26 cellular contexts compared by ENCODE assay signal in genomic region chr15:42024303-42024702, GRCh38. TPM values are rescaled to one million over a fixed set of nuclear protein-coding genes. Genes with fewer than 3 reads are reported as not detected.
DNase-seq lines count a peak whose midpoint lies in the region; ATAC-seq, FAIRE-seq and TF ChIP-seq lines count a peak whose summit lies in the region.
"Had no signal": no experiment of that assay in that cellular context is flagged by ENCODE, and none has a peak within 500 bp of the region (broad histone marks: within the 10 kb centered on the region; RNA-seq: fewer than 3 reads in every experiment).

No MANE protein-coding gene starts in this region.

- peak; percentile 16 for ATAC-seq in esophagus mucosa
- peak; percentile 84 to 91 (median 90) for ATAC-seq in psoas muscle
- no peak for ATAC-seq in HG02852 (IDR thresholded peaks at IDR 0.05; ENCODE audit: unreplicated experiment)
- ATAC-seq in GM21526 (IDR thresholded peaks at IDR 0.05; ENCODE audit: low FRiP score, unreplicated experiment), result no peak

- H3K27ac ChIP-seq in right atrium auricular region (no peak overlapping the region), psoas muscle (peak overlapping the region; percentile 71)

- no peak overlapping the region for H3K4me3 ChIP-seq in right atrium auricular region
- H3K4me3 ChIP-seq in psoas muscle, result no peak overlapping the region

- H3K4me1 ChIP-seq in right atrium auricular region (peaks cover 0 to 6% of the 10 kb centered on the region in 2 donors), psoas muscle (peaks cover 30% of the 10 kb centered on the region)

- no peak for FAIRE-seq in urothelium cell line (lab: Jason Lieb, UNC)
- FAIRE-seq: A204.1, D721Med, GM19239 had no signal

- no peak for TF ChIP-seq CTCF in right atrium auricular region (IDR thresholded peaks at IDR 0.05)
- no peak for TF ChIP-seq CTCF in psoas muscle (IDR thresholded peaks at IDR 0.05)

- H3K36me3 ChIP-seq in right atrium auricular region, result no peaks in the 10 kb centered on the region
- no peaks in the 10 kb centered on the region for H3K36me3 ChIP-seq in psoas muscle (ENCODE audit: insufficient read depth in 1 of 2, low read depth in 1 of 2)

- intact Hi-C loops in cardiac septum (cut with DNase I) (no loop called here), psoas muscle (cut with DNase I) (no loop called here)

- H3K27me3 ChIP-seq in right atrium auricular region (no peaks in the 10 kb centered on the region), psoas muscle (ENCODE audit: insufficient read depth in 3 of 3, low read length in 2 of 3) (no peaks in the 10 kb centered on the region)

- DNase-seq in cardiac septum (ENCODE audit: low spot score), result peak; percentile 36
- no peak for DNase-seq in right atrium auricular region (ENCODE audit: low spot score)
- DNase-seq in psoas muscle, result peak; percentile 44 to 83
- no peak for DNase-seq in urothelium cell line (ENCODE audit: low spot score)
- no peak for DNase-seq in MV-4-11 (lab: John Stamatoyannopoulos, UW)
- DNase-seq: DMS53, GDM1, H7, NCI-H1436, NCI-H1930, NCI-H2171, NCI-H345, NCI-H524, NCI-H774, OCI-M1, Right ventricle myocardium superior had no signal

- WGBS in psoas muscle, 3 donors, result 13 to 33% (median 28%) methylated on average over 3 to 4 of the region's 4 CpGs

- H3K9me3 ChIP-seq in right atrium auricular region (no peaks in the 10 kb centered on the region), psoas muscle (no peaks in the 10 kb centered on the region)

RNA-seq across cellular contexts. Expression of gene PLA2G4E, which starts 3.5 kb away (rescaled TPM):
- 0.08 TPM for total RNA-seq in cardiac septum
- total RNA-seq in right atrium auricular region, result under 1 TPM in 1 of 2 donors, not detected in 1; 0.11 TPM
- 18.1 TPM for total RNA-seq in esophagus mucosa
- total RNA-seq in psoas muscle, result under 1 TPM in 3 of 4 donors, not detected in 1; 0.08 to 0.34 (median 0.24) TPM
- under 1 TPM in 2 of 3 donors, not detected in 1; 0.01 to 0.07 TPM for polyA plus RNA-seq in psoas muscle
- total RNA-seq: H7, M059J, Right ventricle myocardium superior, SK-MEL-5 had no signal
- polyA plus RNA-seq: CD14-positive monocyte, IgD-negative memory B cell had no signal

RNA-seq across cellular contexts. Expression of gene EHD4, which starts 51.9 kb away (rescaled TPM):
- total RNA-seq in cardiac septum (42.2 TPM), right atrium auricular region (10 to 100 TPM; 22.2 to 26.3 TPM), esophagus mucosa (32.0 TPM), psoas muscle (1 to 10 TPM; 5.3 to 9.6 (median 6.3) TPM)
- 1 to 10 TPM; 1.7 to 4.8 (median 2.2) TPM for polyA plus RNA-seq in psoas muscle

Comparison
In these comparisons a context has a peak if more than half of its experiments do, and no peak if none do; other contexts are left out.
1. DNase-seq: peak in cardiac septum (single experiment) and psoas muscle (2 of 2); none in right atrium auricular region (single experiment), urothelium cell line (single experiment) and MV-4-11 (single experiment).
2. ATAC-seq: peak in esophagus mucosa (single experiment) and psoas muscle (4 of 4); none in HG02852 (single experiment) and GM21526 (single experiment).
3. RNA of gene PLA2G4E, which starts 3.5 kb away (total RNA-seq): 18.1 TPM in esophagus mucosa (single experiment); 0.08 to 0.34 TPM in psoas muscle, 0.11 TPM in right atrium auricular region and 0.08 TPM in cardiac septum (single experiment); every median in the first group is over 10 times any median in the second.